Comparison of ENCODE assay signal across 8 cellular contexts in the genomic region with DNA sequence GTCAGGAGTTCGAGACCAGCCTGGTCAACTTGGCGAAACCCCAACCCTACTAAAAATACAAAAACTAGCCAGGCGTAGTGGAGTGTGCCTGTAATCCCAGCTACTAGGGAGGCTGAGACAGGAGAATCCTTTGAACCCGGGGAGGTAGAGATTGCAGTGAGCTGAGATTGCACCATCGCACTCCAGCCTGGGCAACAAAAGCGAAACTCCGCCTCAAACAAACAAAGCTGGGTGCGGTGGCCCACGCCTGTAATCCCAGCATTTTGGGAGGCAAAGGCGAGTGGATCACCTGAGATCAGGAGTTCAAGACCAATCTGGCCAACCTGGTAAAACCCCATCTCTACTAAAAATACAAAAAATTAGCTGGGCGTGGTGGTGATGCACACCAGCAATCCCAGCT. TPM values are rescaled to one million over a fixed set of nuclear protein-coding genes. Genes with fewer than 3 reads are reported as not detected.
DNase-seq lines count a peak whose midpoint lies in the region; ATAC-seq and TF ChIP-seq lines count a peak whose summit lies in the region.
"Not testable (repeated sequence)": the region's sequence is repeated elsewhere in the genome, so short reads cannot be mapped to it uniquely, and the experiment has no call there.

No MANE protein-coding gene starts in this region.

- TF ChIP-seq EP300 in sigmoid colon (IDR thresholded peaks at IDR 0.05); upper lobe of left lung (IDR thresholded peaks at IDR 0.05): not testable (repeated sequence)

- H3K9me3 Mint-ChIP-seq in CD4-positive, alpha-beta T cell; activated CD8-positive, alpha-beta T cell treated with anti-CD3 and anti-CD28 coated beads, Interleukin-2, amount 10 ng/mL, durations not matched to agents 7 days and 5 days (ENCODE audit: insufficient read depth); brain; naive thymus-derived CD4-positive, alpha-beta T cell: not testable (repeated sequence)

- peaks cover 52% of the 10 kb centered on the region for H3K4me1 Mint-ChIP-seq in CD4-positive, alpha-beta T cell (ENCODE audit: low read depth)
- H3K4me1 Mint-ChIP-seq in activated CD8-positive, alpha-beta T cell treated with anti-CD3 and anti-CD28 coated beads, Interleukin-2, amount 10 ng/mL, durations not matched to agents 7 days and 5 days (ENCODE audit: low read depth), result peaks cover 37% of the 10 kb centered on the region
- H3K4me1 Mint-ChIP-seq in brain, result peaks cover 47% of the 10 kb centered on the region
- H3K4me1 Mint-ChIP-seq in naive thymus-derived CD4-positive, alpha-beta T cell, result peaks cover 31 to 66% (median 53%) of the 10 kb centered on the region in 7 donors

- H2AFZ ChIP-seq in OCI-LY7 (ENCODE audit: low read length), result not testable (repeated sequence)

- TF ChIP-seq CTCF in CD4-positive, alpha-beta T cell (IDR thresholded peaks at IDR 0.05); OCI-LY7 (conservative IDR thresholded peaks at IDR 0.05; ENCODE audit: low read length); brain (conservative IDR thresholded peaks at IDR 0.05); heart left ventricle (IDR thresholded peaks at IDR 0.05); sigmoid colon (IDR thresholded peaks at IDR 0.05); upper lobe of left lung (IDR thresholded peaks at IDR 0.05): not testable (repeated sequence)

- peak overlapping the region; percentile 52 for H3K27ac Mint-ChIP-seq in CD4-positive, alpha-beta T cell
- not testable (repeated sequence) for H3K27ac Mint-ChIP-seq in activated CD8-positive, alpha-beta T cell treated with anti-CD3 and anti-CD28 coated beads, Interleukin-2, amount 10 ng/mL, durations not matched to agents 7 days and 5 days
- peak overlapping the region in 1 of 5 experiments; percentile 55 for H3K27ac Mint-ChIP-seq in brain
- peak overlapping the region in 5 of 9 donors; percentile 13 to 81 (median 43) for H3K27ac Mint-ChIP-seq in naive thymus-derived CD4-positive, alpha-beta T cell

- CTCF ChIA-PET in CD4-positive, alpha-beta T cell (lab: Charles Lee), result interaction anchor here (1.0 to 1.9 kb wide), 2 partner anchors 62 to 88 kb away, joined by 4 to 5 read pairs; no protein-coding TSS in a partner anchor
- CTCF ChIA-PET in OCI-LY7 (lab: Charles Lee; ENCODE audit: unreplicated experiment), result not testable (repeated sequence)
- CTCF ChIA-PET in activated CD8-positive, alpha-beta T cell treated with anti-CD3 and anti-CD28 coated beads, Interleukin-2, amount 10 ng/mL, durations not matched to agents 7 days and 5 days (lab: Charles Lee), result interaction anchor here (1.3 to 1.4 kb wide), 3 partner anchors 88 to 197 kb away, joined by 3 read pairs; no protein-coding TSS in a partner anchor
- CTCF ChIA-PET in naive thymus-derived CD4-positive, alpha-beta T cell (lab: Charles Lee), result interaction anchor here (0.6 to 1.2 kb wide), 3 partner anchors 31 to 71 kb away, joined by 3 to 4 read pairs (median 4); no protein-coding TSS in a partner anchor

- not testable (repeated sequence) for DNase-seq in CD4-positive, alpha-beta T cell; OCI-LY7 (ENCODE audit: low spot score); activated CD8-positive, alpha-beta T cell treated with anti-CD3 and anti-CD28 coated beads, Interleukin-2, amount 10 ng/mL, durations not matched to agents 7 days and 5 days; heart left ventricle; naive thymus-derived CD4-positive, alpha-beta T cell; sigmoid colon; upper lobe of left lung

- H3K36me3 ChIP-seq in OCI-LY7 (ENCODE audit: insufficient read depth, low read length), result peaks cover 47% of the 10 kb centered on the region
- H3K36me3 ChIP-seq in heart left ventricle, result peaks cover 0 to 27% (median 8%) of the 10 kb centered on the region in 9 donors
- peaks cover 0 to 11% (median 0%) of the 10 kb centered on the region in 3 experiments for H3K36me3 ChIP-seq in naive thymus-derived CD4-positive, alpha-beta T cell (ENCODE audit: control insufficient read depth in 2 of 3, insufficient read depth in 3 of 3, low read length in 3 of 3)
- H3K36me3 ChIP-seq in sigmoid colon, result not testable (repeated sequence)
- peaks cover 0 to 10% (median 3%) of the 10 kb centered on the region in 4 donors for H3K36me3 ChIP-seq in upper lobe of left lung

- H3K36me3 Mint-ChIP-seq in CD4-positive, alpha-beta T cell (ENCODE audit: low read depth), result peaks cover 35% of the 10 kb centered on the region
- peaks cover 36% of the 10 kb centered on the region for H3K36me3 Mint-ChIP-seq in activated CD8-positive, alpha-beta T cell treated with anti-CD3 and anti-CD28 coated beads, Interleukin-2, amount 10 ng/mL, durations not matched to agents 7 days and 5 days (ENCODE audit: low read depth)
- H3K36me3 Mint-ChIP-seq in brain, result peaks cover 45% of the 10 kb centered on the region
- H3K36me3 Mint-ChIP-seq in naive thymus-derived CD4-positive, alpha-beta T cell, result not testable (repeated sequence)

- not testable (repeated sequence) for H3K4me3 ChIP-seq in OCI-LY7 (ENCODE audit: low read depth, low read length, poor library complexity, severe bottlenecking); naive thymus-derived CD4-positive, alpha-beta T cell (ENCODE audit: low read length)
- H3K4me3 ChIP-seq in heart left ventricle (peak overlapping the region in 1 of 12 donors; percentile 90), sigmoid colon (peak overlapping the region in 1 of 4 donors; percentile 98), upper lobe of left lung (peak overlapping the region in 1 of 4 donors; percentile 93)

- 89 to 93% (median 91%) methylated on average over 11 of the region's 11 CpGs for WGBS in heart left ventricle, 4 donors
- WGBS in sigmoid colon, 2 donors, result 40 to 79% methylated on average over 11 of the region's 11 CpGs
- 67 to 86% methylated on average over 11 of the region's 11 CpGs for WGBS in upper lobe of left lung, 2 donors

- BruUV-seq in OCI-LY7 (replicated peaks; lab: Mats Ljungman, UMichigan), result not testable (repeated sequence)

- not testable (repeated sequence) for H3K27me3 Mint-ChIP-seq in CD4-positive, alpha-beta T cell; activated CD8-positive, alpha-beta T cell treated with anti-CD3 and anti-CD28 coated beads, Interleukin-2, amount 10 ng/mL, durations not matched to agents 7 days and 5 days (ENCODE audit: low read depth); brain; naive thymus-derived CD4-positive, alpha-beta T cell

- not testable (repeated sequence) for H3K9me2 ChIP-seq in OCI-LY7 (ENCODE audit: insufficient read depth, low read length)

- peak overlapping the region; percentile 75 for H3K4me3 Mint-ChIP-seq in CD4-positive, alpha-beta T cell
- H3K4me3 Mint-ChIP-seq in activated CD8-positive, alpha-beta T cell treated with anti-CD3 and anti-CD28 coated beads, Interleukin-2, amount 10 ng/mL, durations not matched to agents 7 days and 5 days, result peak overlapping the region; percentile 12
- H3K4me3 Mint-ChIP-seq in brain, result peak overlapping the region; percentile 52 to 96 (median 67)
- peak overlapping the region; percentile 33 to 91 (median 62) for H3K4me3 Mint-ChIP-seq in naive thymus-derived CD4-positive, alpha-beta T cell

- H3K27me3 ChIP-seq in CD4-positive, alpha-beta T cell (ENCODE audit: control insufficient read depth, insufficient read depth, low read length); heart left ventricle; naive thymus-derived CD4-positive, alpha-beta T cell (ENCODE audit: control insufficient read depth in 2 of 2, insufficient read depth in 2 of 2, low read length in 2 of 2); sigmoid colon; upper lobe of left lung: not testable (repeated sequence)

- TF ChIP-seq POLR2A in heart left ventricle (IDR thresholded peaks at IDR 0.05); sigmoid colon (IDR thresholded peaks at IDR 0.05); upper lobe of left lung (IDR thresholded peaks at IDR 0.05): not testable (repeated sequence)

- peak overlapping the region; percentile 22; the same call in 1 of the 2 replicates for H3K4me2 ChIP-seq in OCI-LY7 (ENCODE audit: low read length)

- peaks cover 21% of the 10 kb centered on the region for H3K4me1 ChIP-seq in OCI-LY7 (ENCODE audit: insufficient read depth, low read length, poor library complexity, severe bottlenecking)
- peaks cover 6 to 67% (median 47%) of the 10 kb centered on the region in 12 donors for H3K4me1 ChIP-seq in heart left ventricle
- H3K4me1 ChIP-seq in naive thymus-derived CD4-positive, alpha-beta T cell (ENCODE audit: control insufficient read depth in 2 of 2, insufficient read depth in 2 of 2, low read length in 2 of 2), result peaks cover 18 to 31% of the 10 kb centered on the region in 2 donors
- H3K4me1 ChIP-seq in sigmoid colon, result peaks cover 0 to 65% (median 54%) of the 10 kb centered on the region in 4 donors
- peaks cover 38 to 72% (median 55%) of the 10 kb centered on the region in 4 donors for H3K4me1 ChIP-seq in upper lobe of left lung

- intact Hi-C loops in CD4-positive, alpha-beta T cell (cut with DNase I, micrococcal nuclease), result loop anchor here in 1 of 2 experiments (5.0 to 10.0 kb wide), 2 partner anchors 86 to 171 kb away; a partner anchor contains a TSS
- intact Hi-C loops in OCI-LY7 (cut with micrococcal nuclease; ENCODE audit: unreplicated experiment); naive thymus-derived CD4-positive, alpha-beta T cell (cut with micrococcal nuclease): not testable (repeated sequence)
- intact Hi-C loops in heart left ventricle (cut with DNase I) (loop anchor here in 8 of 10 donors (2.0 to 10.0 kb wide), 8 partner anchors 55 to 89 kb away; a partner anchor contains a TSS), sigmoid colon (cut with DNase I) (loop anchor here (2.0 to 5.0 kb wide), 2 partner anchors 56 to 89 kb away; no protein-coding TSS in a partner anchor)

- H4K20me1 ChIP-seq in OCI-LY7 (ENCODE audit: insufficient read depth, low read length), result peaks cover 21% of the 10 kb centered on the region

- H3K27ac ChIP-seq in CD4-positive, alpha-beta T cell (ENCODE audit: low read depth, low read length); OCI-LY7 (ENCODE audit: low read depth, low read length, poor library complexity, severe bottlenecking); naive thymus-derived CD4-positive, alpha-beta T cell (ENCODE audit: low read depth, low read length): not testable (repeated sequence)
- H3K27ac ChIP-seq in heart left ventricle (peak overlapping the region in 7 of 12 donors; percentile 16 to 99 (median 97)), sigmoid colon (peak overlapping the region in 3 of 4 donors; percentile 96 to 100 (median 99)), upper lobe of left lung (peak overlapping the region in 3 of 4 donors; percentile 26 to 99 (median 99))

- ATAC-seq in CD4-positive, alpha-beta T cell (ENCODE audit: poor library complexity); activated CD8-positive, alpha-beta T cell treated with anti-CD3 and anti-CD28 coated beads, Interleukin-2, amount 10 ng/mL, durations not matched to agents 7 days and 5 days; heart left ventricle; naive thymus-derived CD4-positive, alpha-beta T cell; upper lobe of left lung (ENCODE audit: low FRiP score in 2 of 2): not testable (repeated sequence)

- H3K9me3 ChIP-seq in CD4-positive, alpha-beta T cell (ENCODE audit: control insufficient read depth, low read length); OCI-LY7 (ENCODE audit: low read length); heart left ventricle; naive thymus-derived CD4-positive, alpha-beta T cell (ENCODE audit: control insufficient read depth in 2 of 3, low read length in 3 of 3); sigmoid colon; upper lobe of left lung: not testable (repeated sequence)

- H3K79me2 ChIP-seq in OCI-LY7 (ENCODE audit: insufficient read depth, low read depth, low read length), result peaks cover 73% of the 10 kb centered on the region

- POLR2A ChIA-PET in CD4-positive, alpha-beta T cell (lab: Charles Lee), result not testable (repeated sequence)
- POLR2A ChIA-PET in OCI-LY7 (lab: Charles Lee), result interaction anchor here (1.0 kb wide), 1 partner anchor 56 kb away, joined by 3 read pairs; no protein-coding TSS in a partner anchor
- POLR2A ChIA-PET in activated CD8-positive, alpha-beta T cell treated with anti-CD3 and anti-CD28 coated beads, Interleukin-2, amount 10 ng/mL, durations not matched to agents 7 days and 5 days (lab: Charles Lee), result interaction anchor here (0.6 to 1.0 kb wide), 3 partner anchors 62 to 687 kb away, joined by 3 to 4 read pairs (median 3); a partner anchor contains a TSS
- POLR2A ChIA-PET in naive thymus-derived CD4-positive, alpha-beta T cell (lab: Charles Lee), result interaction anchor here (1.5 kb wide), 1 partner anchor 88 kb away, joined by 3 read pairs; no protein-coding TSS in a partner anchor

RNA-seq across cellular contexts. Expression of a gene that starts 2.3 kb away (rescaled TPM):
- total RNA-seq in CD4-positive, alpha-beta T cell, result 10 to 100 TPM; 13.6 to 14.5 TPM
- 30.5 and 32.0 TPM in 2 replicates for total RNA-seq in OCI-LY7 (2014; rRNA removed; shearing (Covaris generic))
- total RNA-seq in OCI-LY7 (2022) (30.4 TPM in 2 replicates), heart left ventricle (10 to 100 TPM; 28.8 to 47.0 (median 42.2) TPM), sigmoid colon (10 to 100 TPM; 61.5 to 88.7 (median 76.1) TPM), upper lobe of left lung (100 to 1,000 TPM in 1 of 6 donors, 10 to 100 TPM in 5; 37.7 to 121 (median 65.8) TPM)
- 10 to 100 TPM; 15.7 to 17.7 TPM for total RNA-seq in activated CD8-positive, alpha-beta T cell treated with anti-CD3 and anti-CD28 coated beads, Interleukin-2, amount 10 ng/mL, durations not matched to agents 7 days and 5 days
- polyA plus RNA-seq in brain (ENCODE audit: insufficient read depth, low read depth, low replicate concordance) (32.2 TPM), heart left ventricle (10 to 100 TPM; 17.0 to 49.0 TPM), sigmoid colon (10 to 100 TPM; 33.6 to 68.4 (median 48.0) TPM)
- 10 to 100 TPM; 16.9 to 29.0 (median 20.9) TPM for total RNA-seq in naive thymus-derived CD4-positive, alpha-beta T cell
- polyA plus RNA-seq in naive thymus-derived CD4-positive, alpha-beta T cell, result 10 to 100 TPM; 20.0 to 24.3 TPM

RNA-seq across cellular contexts. Expression of a gene that starts 38.8 kb away (rescaled TPM):
- 10 to 100 TPM; 21.0 to 24.7 TPM for total RNA-seq in CD4-positive, alpha-beta T cell
- total RNA-seq in OCI-LY7 (2014; rRNA removed; shearing (Covaris generic)), result 16.1 and 17.2 TPM in 2 replicates
- total RNA-seq in OCI-LY7 (2022), result 70.5 and 74.4 TPM in 2 replicates
- 10 to 100 TPM; 18.5 to 21.8 TPM for total RNA-seq in activated CD8-positive, alpha-beta T cell treated with anti-CD3 and anti-CD28 coated beads, Interleukin-2, amount 10 ng/mL, durations not matched to agents 7 days and 5 days
- 12.8 TPM for polyA plus RNA-seq in brain (ENCODE audit: insufficient read depth, low read depth, low replicate concordance)
- 100 to 1,000 TPM; 127 to 259 (median 174) TPM for total RNA-seq in heart left ventricle
- 100 to 1,000 TPM in 1 of 2 donors, 10 to 100 TPM in 1; 89.6 to 188 TPM for polyA plus RNA-seq in heart left ventricle
- 10 to 100 TPM; 10.3 to 37.0 (median 23.6) TPM for total RNA-seq in naive thymus-derived CD4-positive, alpha-beta T cell
- 1 to 10 TPM; 4.4 to 4.7 TPM for polyA plus RNA-seq in naive thymus-derived CD4-positive, alpha-beta T cell
- 100 to 1,000 TPM; 102 to 179 (median 117) TPM for total RNA-seq in sigmoid colon
- polyA plus RNA-seq in sigmoid colon, result 100 to 1,000 TPM in 1 of 3 donors, 10 to 100 TPM in 2; 72.7 to 116 (median 86.2) TPM
- total RNA-seq in upper lobe of left lung, result 100 to 1,000 TPM; 186 to 358 (median 266) TPM

RNA-seq across cellular contexts. Expression of a gene that starts 53.7 kb away (rescaled TPM):
- 100 to 1,000 TPM; 116 to 133 TPM for total RNA-seq in CD4-positive, alpha-beta T cell
- total RNA-seq in OCI-LY7 (2014; rRNA removed; shearing (Covaris generic)), result 267 and 467 TPM in 2 replicates
- 646 and 654 TPM in 2 replicates for total RNA-seq in OCI-LY7 (2022)
- total RNA-seq in activated CD8-positive, alpha-beta T cell treated with anti-CD3 and anti-CD28 coated beads, Interleukin-2, amount 10 ng/mL, durations not matched to agents 7 days and 5 days, result 100 to 1,000 TPM; 393 to 414 TPM
- polyA plus RNA-seq in brain (ENCODE audit: insufficient read depth, low read depth, low replicate concordance), result 1,200 TPM
- total RNA-seq in heart left ventricle, result 1,000 to 10,000 TPM in 1 of 9 donors, 100 to 1,000 TPM in 8; 562 to 1,150 (median 618) TPM
- polyA plus RNA-seq in heart left ventricle, result 100 to 1,000 TPM; 401 to 774 TPM
- 100 to 1,000 TPM; 119 to 317 (median 127) TPM for total RNA-seq in naive thymus-derived CD4-positive, alpha-beta T cell
- polyA plus RNA-seq in naive thymus-derived CD4-positive, alpha-beta T cell, result 10 to 100 TPM; 30.6 to 37.3 TPM
- total RNA-seq in sigmoid colon, result 100 to 1,000 TPM; 353 to 507 (median 431) TPM
- polyA plus RNA-seq in sigmoid colon, result 100 to 1,000 TPM; 312 to 440 (median 350) TPM
- total RNA-seq in upper lobe of left lung, result 100 to 1,000 TPM; 318 to 698 (median 384) TPM

Comparison
In these comparisons a context has a peak if more than half of its experiments do, and no peak if none do; other contexts are left out.
1. H3K4me3 Mint-ChIP-seq: peak in every context shown above with its lines; median percentile 75 in CD4-positive, alpha-beta T cell; 67 in brain; 62 in naive thymus-derived CD4-positive, alpha-beta T cell; 12 in activated CD8-positive, alpha-beta T cell treated with anti-CD3 and anti-CD28 coated beads, Interleukin-2, amount 10 ng/mL, durations not matched to agents 7 days and 5 days.